26 cellular contexts compared by ENCODE assay signal in the genomic region with DNA sequence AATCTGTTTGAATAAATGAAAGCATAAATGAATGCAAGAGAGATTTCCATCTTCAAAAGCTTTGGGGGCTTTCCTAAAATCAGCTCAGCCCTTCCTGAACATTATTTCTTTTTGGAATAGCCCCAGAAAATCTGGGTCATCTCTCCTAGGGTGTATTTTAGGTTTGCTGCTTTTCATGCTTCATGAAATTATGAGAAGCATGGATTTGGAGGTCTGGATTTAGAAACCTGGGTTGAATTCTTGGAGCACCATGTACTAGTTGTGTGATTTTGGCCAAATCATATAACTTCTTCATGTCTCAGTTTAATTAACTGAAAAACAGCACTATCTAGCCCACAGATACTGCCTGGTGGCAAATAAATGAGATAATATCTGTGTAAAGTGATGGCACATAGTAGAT.
"Had no signal": no experiment of that assay in that cellular context is flagged by ENCODE, and none has a peak within 500 bp of the region (broad histone marks: within the 10 kb centered on the region; RNA-seq: fewer than 3 reads in every experiment).

No MANE protein-coding gene starts in this region.

- ATAC-seq: gastrocnemius medialis; left cardiac atrium; left lung; naive thymus-derived CD4-positive, alpha-beta T cell; right cardiac atrium; stimulated activated memory B cell treated with anti-CD40 and anti-IgM and Interleukin-4, amounts not matched to agents 10 μg/mL and 1 μg/mL and 100 μg/mL, for 72 hours; stimulated activated naive CD8-positive, alpha-beta T cell treated with anti-CD3 and anti-CD28 coated beads, Interleukin-15, Interleukin-2, amounts not matched to agents 100 U/mL and 50 U/mL, for 24 hours; upper lobe of right lung had no signal

- H3K36me3 Mint-ChIP-seq: naive thymus-derived CD4-positive, alpha-beta T cell; neural progenitor cell; stimulated activated memory B cell treated with anti-CD40 and anti-IgM and Interleukin-4, amounts not matched to agents 10 μg/mL and 1 μg/mL and 100 μg/mL, for 72 hours had no signal

- H3K27ac Mint-ChIP-seq: dendritic cell treated with granulocyte-macrophage colony-stimulating factor and Interleukin-4, amounts not matched to agents 40 ng/mL and 50 ng/mL, for 4 days; naive thymus-derived CD4-positive, alpha-beta T cell; neural progenitor cell; stimulated activated memory B cell treated with anti-CD40 and anti-IgM and Interleukin-4, amounts not matched to agents 10 μg/mL and 1 μg/mL and 100 μg/mL, for 72 hours had no signal

- H3K4me1 Mint-ChIP-seq: naive thymus-derived CD4-positive, alpha-beta T cell; nephron had no signal

- H3K4me3 Mint-ChIP-seq: dendritic cell treated with granulocyte-macrophage colony-stimulating factor and Interleukin-4, amounts not matched to agents 40 ng/mL and 50 ng/mL, for 4 days; naive thymus-derived CD4-positive, alpha-beta T cell; nephron; neural progenitor cell; stimulated activated memory B cell treated with anti-CD40 and anti-IgM and Interleukin-4, amounts not matched to agents 10 μg/mL and 1 μg/mL and 100 μg/mL, for 72 hours had no signal

- H3K4me1 ChIP-seq: colonic mucosa, left lung, prostate gland, tibial nerve, upper lobe of right lung, uterus had no signal

- H3K36me3 ChIP-seq: colonic mucosa, esophagus squamous epithelium, gastrocnemius medialis, left lung, neural progenitor cell, prostate gland, spleen, thoracic aorta, tibial nerve, upper lobe of right lung, uterus had no signal

- H3K9me3 ChIP-seq: colonic mucosa, esophagus squamous epithelium, gastrocnemius medialis, left lung, prostate gland, spleen, thoracic aorta, tibial nerve, upper lobe of right lung, uterus had no signal

- H3K27me3 ChIP-seq: colonic mucosa, esophagus squamous epithelium, gastrocnemius medialis, left lung, neural progenitor cell, spleen, tibial nerve, upper lobe of right lung, uterus had no signal

- H3K27me3 Mint-ChIP-seq: stimulated activated memory B cell treated with anti-CD40 and anti-IgM and Interleukin-4, amounts not matched to agents 10 μg/mL and 1 μg/mL and 100 μg/mL, for 72 hours had no signal

- H3K27ac ChIP-seq: colonic mucosa, gastrocnemius medialis, left lung, neural progenitor cell, prostate gland, spleen, thoracic aorta, tibial nerve, upper lobe of right lung, uterus had no signal

- H3K9me3 Mint-ChIP-seq: dendritic cell treated with granulocyte-macrophage colony-stimulating factor and Interleukin-4, amounts not matched to agents 40 ng/mL and 50 ng/mL, for 4 days; naive thymus-derived CD4-positive, alpha-beta T cell; nephron; neural progenitor cell; stimulated activated memory B cell treated with anti-CD40 and anti-IgM and Interleukin-4, amounts not matched to agents 10 μg/mL and 1 μg/mL and 100 μg/mL, for 72 hours had no signal

- DNase-seq: colonic mucosa; effector CD8-positive, alpha-beta T cell; erythroblast; esophagus squamous epithelium; gastrocnemius medialis; head of caudate nucleus; left cardiac atrium; left lung; mesendoderm; midbrain; naive thymus-derived CD4-positive, alpha-beta T cell; right cardiac atrium; spleen; stimulated activated CD4-positive, alpha-beta T cell treated with anti-CD3 and anti-CD28 coated beads, Interleukin-4, amount 100 ng/mL, for 4 hours; stimulated activated naive CD8-positive, alpha-beta T cell treated with anti-CD3 and anti-CD28 coated beads, Interleukin-15, Interleukin-2, amounts not matched to agents 100 U/mL and 50 U/mL, for 24 hours; substantia nigra; upper lobe of right lung; uterus had no signal

- H3K4me3 ChIP-seq: colonic mucosa, esophagus squamous epithelium, gastrocnemius medialis, left lung, neural progenitor cell, prostate gland, skin epidermis, spleen, thoracic aorta, tibial nerve, upper lobe of right lung, uterus had no signal
